8 cellular contexts compared by ENCODE assay signal in the genomic region with DNA sequence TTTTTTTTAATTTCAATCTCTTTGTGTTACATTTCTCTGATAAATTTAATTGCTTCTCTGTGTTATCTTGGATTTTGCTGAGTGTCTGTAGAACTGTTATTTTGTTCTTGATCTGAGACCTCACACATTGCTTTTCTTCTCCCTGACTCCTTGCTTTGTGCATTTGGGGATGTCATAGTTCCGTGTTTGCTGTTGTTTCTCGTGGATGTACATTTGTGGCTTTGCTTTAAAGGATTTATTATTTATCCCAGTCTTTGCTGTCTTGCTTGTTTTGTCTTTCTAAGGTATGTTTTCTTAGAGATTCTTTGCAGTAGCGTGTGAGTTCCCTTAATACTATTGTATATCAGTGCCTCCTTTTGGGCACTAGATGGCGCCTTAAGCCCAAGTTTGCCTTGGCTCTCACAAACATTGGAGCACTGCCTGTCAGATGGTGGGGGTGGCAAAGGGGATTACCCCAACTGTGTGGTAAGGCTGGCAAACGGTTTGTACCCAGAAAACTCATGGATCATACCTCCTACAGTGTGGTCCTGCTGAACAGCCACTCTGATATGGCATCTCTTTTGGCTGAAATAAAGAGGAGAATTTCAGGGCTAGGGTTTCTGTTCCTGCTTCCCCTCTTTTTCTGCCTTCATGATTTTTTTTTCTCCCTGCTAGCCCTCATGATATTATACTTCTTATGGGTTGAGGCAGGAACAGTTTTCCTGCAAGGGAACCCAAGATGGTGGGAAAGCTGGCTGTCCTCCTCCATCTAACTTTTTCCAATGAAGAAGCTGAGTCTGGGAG.
DNase-seq lines count a peak whose midpoint lies in the region; ATAC-seq and TF ChIP-seq lines count a peak whose summit lies in the region.

No MANE protein-coding gene starts in this region.

- TF ChIP-seq CTCF in colonic mucosa (IDR thresholded peaks at IDR 0.05): peak; percentile 81
- TF ChIP-seq CTCF in liver (IDR thresholded peaks at IDR 0.05; ENCODE audit: low read depth, low read length, missing input control): peak; percentile 85

- H3K9ac ChIP-seq in BLaER1 treated with 17β-estradiol and CSF1 and Interleukin-3, amounts not matched to agents 10 nM and 100 nM: no peak overlapping the region
- no peak overlapping the region for H3K9ac ChIP-seq in colonic mucosa (ENCODE audit: low read depth in 2 of 2, low read length in 2 of 2)
- H3K9ac ChIP-seq in liver (ENCODE audit: low read depth in 1 of 2, low read length in 2 of 2): no peak overlapping the region

- no peaks in the 10 kb centered on the region for H3K27me3 ChIP-seq in BLaER1 treated with 17β-estradiol and CSF1 and Interleukin-3, amounts not matched to agents 10 nM and 100 nM
- H3K27me3 ChIP-seq in colonic mucosa (no peaks in the 10 kb centered on the region), liver (ENCODE audit: control insufficient read depth in 4 of 4, insufficient read depth in 4 of 4, low read length in 3 of 4) (no peaks in the 10 kb centered on the region)

- WGBS in liver: 5% methylated on average over 5 of the region's 5 CpGs

- peak overlapping the region in 7 of 11 experiments; percentile 11 to 60 (median 45); a peak in 7 of 22 replicates for H3K4me2 ChIP-seq in BLaER1 treated with 17β-estradiol and CSF1 and Interleukin-3, amounts not matched to agents 10 nM and 100 nM

- peaks cover 16 to 24% (median 19%) of the 10 kb centered on the region in 11 experiments for H3K9me3 ChIP-seq in BLaER1 treated with 17β-estradiol and CSF1 and Interleukin-3, amounts not matched to agents 10 nM and 100 nM (replicated peaks in 1 of 11)
- no peaks in the 10 kb centered on the region for H3K9me3 ChIP-seq in colonic mucosa
- no peaks in the 10 kb centered on the region for H3K9me3 ChIP-seq in liver (ENCODE audit: control insufficient read depth in 4 of 4, low read length in 3 of 4)

- DNase-seq in NCI-H345 (lab: John Stamatoyannopoulos, UW) (peak; percentile 47), colonic mucosa (peak; percentile 65)
- peak; percentile 61 to 70 for DNase-seq in activated CD4-positive, alpha-beta T cell treated with anti-CD3 and anti-CD28 coated beads for 4 hours
- DNase-seq in stimulated activated CD8-positive, alpha-beta memory T cell treated with anti-CD3 and anti-CD28 coated beads, Interleukin-12 subunit alpha, Interleukin-12 subunit beta, amount 100 ng/mL, for 24 hours (ENCODE audit: extremely low read depth): peak; percentile 16

- H3K27ac ChIP-seq in BLaER1 treated with 17β-estradiol and CSF1 and Interleukin-3, amounts not matched to agents 10 nM and 100 nM: no peak overlapping the region
- H3K27ac ChIP-seq in colonic mucosa: no peak overlapping the region
- H3K27ac ChIP-seq in liver (ENCODE audit: low read depth in 1 of 2, low read length in 2 of 2): no peak overlapping the region

- H4K20me1 ChIP-seq in BLaER1 treated with 17β-estradiol and CSF1 and Interleukin-3, amounts not matched to agents 10 nM and 100 nM: no peaks in the 10 kb centered on the region

- peaks cover 0 to 28% (median 18%) of the 10 kb centered on the region in 10 experiments; a peak in 15 of 20 replicates for H3K4me1 ChIP-seq in BLaER1 treated with 17β-estradiol and CSF1 and Interleukin-3, amounts not matched to agents 10 nM and 100 nM
- no peaks in the 10 kb centered on the region for H3K4me1 ChIP-seq in colonic mucosa
- peaks cover 0 to 5% (median 2%) of the 10 kb centered on the region in 4 donors for H3K4me1 ChIP-seq in liver (ENCODE audit: control insufficient read depth in 4 of 4, insufficient read depth in 4 of 4, low read length in 3 of 4)

- H3K36me3 ChIP-seq in BLaER1 treated with 17β-estradiol and CSF1 and Interleukin-3, amounts not matched to agents 10 nM and 100 nM: peaks cover 8 to 31% (median 19%) of the 10 kb centered on the region in 11 experiments
- no peaks in the 10 kb centered on the region for H3K36me3 ChIP-seq in colonic mucosa
- H3K36me3 ChIP-seq in liver (ENCODE audit: control insufficient read depth in 4 of 4, insufficient read depth in 3 of 4, low read depth in 1 of 4, low read length in 3 of 4): peaks cover 0 to 11% (median 3%) of the 10 kb centered on the region in 4 donors

- ATAC-seq in GM19025 (IDR thresholded peaks at IDR 0.05; ENCODE audit: low read depth, unreplicated experiment) (peak; percentile 100), HG03159 (IDR thresholded peaks at IDR 0.05; ENCODE audit: unreplicated experiment) (peak; percentile 99)

- TF ChIP-seq RAD21 in liver (IDR thresholded peaks at IDR 0.05): peak; percentile 94 to 96

- H3K4me3 ChIP-seq in BLaER1 treated with 17β-estradiol and CSF1 and Interleukin-3, amounts not matched to agents 10 nM and 100 nM: no peak overlapping the region
- H3K4me3 ChIP-seq in colonic mucosa (no peak overlapping the region), liver (ENCODE audit: low read depth in 1 of 3, low read length in 3 of 3) (no peak overlapping the region)

- intact Hi-C loops in colonic mucosa (cut with DNase I): loop anchor here (5.0 to 10.0 kb wide), 3 partner anchors 93 to 671 kb away; partner anchors contain the start of gene PGRMC2

TF ChIP-seq in liver, 16 proteins besides CTCF, POLR2A, EP300 and RAD21:
- TF ChIP-seq, protein P1, sequence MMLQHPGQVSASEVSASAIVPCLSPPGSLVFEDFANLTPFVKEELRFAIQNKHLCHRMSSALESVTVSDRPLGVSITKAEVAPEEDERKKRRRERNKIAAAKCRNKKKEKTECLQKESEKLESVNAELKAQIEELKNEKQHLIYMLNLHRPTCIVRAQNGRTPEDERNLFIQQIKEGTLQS (IDR thresholded peaks at IDR 0.05): no peak
- TF ChIP-seq, protein P2, sequence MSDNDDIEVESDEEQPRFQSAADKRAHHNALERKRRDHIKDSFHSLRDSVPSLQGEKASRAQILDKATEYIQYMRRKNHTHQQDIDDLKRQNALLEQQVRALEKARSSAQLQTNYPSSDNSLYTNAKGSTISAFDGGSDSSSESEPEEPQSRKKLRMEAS (IDR thresholded peaks at IDR 0.05): no peak
- TF ChIP-seq EGR1 (IDR thresholded peaks at IDR 0.05; ENCODE audit: low read depth in 2 of 2): no peak
- TF ChIP-seq FOXA1 (IDR thresholded peaks at IDR 0.05): no peak
- TF ChIP-seq JUND (IDR thresholded peaks at IDR 0.05): no peak
- TF ChIP-seq, protein P3, sequence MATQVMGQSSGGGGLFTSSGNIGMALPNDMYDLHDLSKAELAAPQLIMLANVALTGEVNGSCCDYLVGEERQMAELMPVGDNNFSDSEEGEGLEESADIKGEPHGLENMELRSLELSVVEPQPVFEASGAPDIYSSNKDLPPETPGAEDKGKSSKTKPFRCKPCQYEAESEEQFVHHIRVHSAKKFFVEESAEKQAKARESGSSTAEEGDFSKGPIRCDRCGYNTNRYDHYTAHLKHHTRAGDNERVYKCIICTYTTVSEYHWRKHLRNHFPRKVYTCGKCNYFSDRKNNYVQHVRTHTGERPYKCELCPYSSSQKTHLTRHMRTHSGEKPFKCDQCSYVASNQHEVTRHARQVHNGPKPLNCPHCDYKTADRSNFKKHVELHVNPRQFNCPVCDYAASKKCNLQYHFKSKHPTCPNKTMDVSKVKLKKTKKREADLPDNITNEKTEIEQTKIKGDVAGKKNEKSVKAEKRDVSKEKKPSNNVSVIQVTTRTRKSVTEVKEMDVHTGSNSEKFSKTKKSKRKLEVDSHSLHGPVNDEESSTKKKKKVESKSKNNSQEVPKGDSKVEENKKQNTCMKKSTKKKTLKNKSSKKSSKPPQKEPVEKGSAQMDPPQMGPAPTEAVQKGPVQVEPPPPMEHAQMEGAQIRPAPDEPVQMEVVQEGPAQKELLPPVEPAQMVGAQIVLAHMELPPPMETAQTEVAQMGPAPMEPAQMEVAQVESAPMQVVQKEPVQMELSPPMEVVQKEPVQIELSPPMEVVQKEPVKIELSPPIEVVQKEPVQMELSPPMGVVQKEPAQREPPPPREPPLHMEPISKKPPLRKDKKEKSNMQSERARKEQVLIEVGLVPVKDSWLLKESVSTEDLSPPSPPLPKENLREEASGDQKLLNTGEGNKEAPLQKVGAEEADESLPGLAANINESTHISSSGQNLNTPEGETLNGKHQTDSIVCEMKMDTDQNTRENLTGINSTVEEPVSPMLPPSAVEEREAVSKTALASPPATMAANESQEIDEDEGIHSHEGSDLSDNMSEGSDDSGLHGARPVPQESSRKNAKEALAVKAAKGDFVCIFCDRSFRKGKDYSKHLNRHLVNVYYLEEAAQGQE (IDR thresholded peaks at IDR 0.05): no peak
- no peak for TF ChIP-seq RXRA (IDR thresholded peaks at IDR 0.05)
- TF ChIP-seq HNF4A (conservative IDR thresholded peaks at IDR 0.05): no peak
- TF ChIP-seq, protein P4, sequence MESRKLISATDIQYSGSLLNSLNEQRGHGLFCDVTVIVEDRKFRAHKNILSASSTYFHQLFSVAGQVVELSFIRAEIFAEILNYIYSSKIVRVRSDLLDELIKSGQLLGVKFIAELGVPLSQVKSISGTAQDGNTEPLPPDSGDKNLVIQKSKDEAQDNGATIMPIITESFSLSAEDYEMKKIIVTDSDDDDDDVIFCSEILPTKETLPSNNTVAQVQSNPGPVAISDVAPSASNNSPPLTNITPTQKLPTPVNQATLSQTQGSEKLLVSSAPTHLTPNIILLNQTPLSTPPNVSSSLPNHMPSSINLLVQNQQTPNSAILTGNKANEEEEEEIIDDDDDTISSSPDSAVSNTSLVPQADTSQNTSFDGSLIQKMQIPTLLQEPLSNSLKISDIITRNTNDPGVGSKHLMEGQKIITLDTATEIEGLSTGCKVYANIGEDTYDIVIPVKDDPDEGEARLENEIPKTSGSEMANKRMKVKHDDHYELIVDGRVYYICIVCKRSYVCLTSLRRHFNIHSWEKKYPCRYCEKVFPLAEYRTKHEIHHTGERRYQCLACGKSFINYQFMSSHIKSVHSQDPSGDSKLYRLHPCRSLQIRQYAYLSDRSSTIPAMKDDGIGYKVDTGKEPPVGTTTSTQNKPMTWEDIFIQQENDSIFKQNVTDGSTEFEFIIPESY (IDR thresholded peaks at IDR 0.05): no peak
- TF ChIP-seq NR2F2 (IDR thresholded peaks at IDR 0.05): no peak
- TF ChIP-seq YY1 (IDR thresholded peaks at IDR 0.05): no peak
- TF ChIP-seq SP1 (IDR thresholded peaks at IDR 0.05): no peak
- no peak for TF ChIP-seq HNF4G (IDR thresholded peaks at IDR 0.05)
- no peak for TF ChIP-seq TAF1 (conservative IDR thresholded peaks at IDR 0.05)
- TF ChIP-seq GABPA (IDR thresholded peaks at IDR 0.05 in 1 of 2, conservative IDR thresholded peaks at IDR 0.05 in 1 of 2): no peak
TF ChIP-seq in liver: peak in this region for 0.
